ENCODE assay signal across 13 cellular contexts in genomic region chr5:137192293-137192743, GRCh38.
DNase-seq lines count a peak whose midpoint lies in the region; ATAC-seq, FAIRE-seq and TF ChIP-seq lines count a peak whose summit lies in the region.
"Had no signal": no experiment of that assay in that cellular context is flagged by ENCODE, and none has a peak within 500 bp of the region (broad histone marks: within the 10 kb centered on the region; RNA-seq: fewer than 3 reads in every experiment).

No MANE protein-coding gene starts in this region.

- no peaks in the 10 kb centered on the region for H3K9me3 Mint-ChIP-seq in HFFc6
- H3K9me3 Mint-ChIP-seq in activated naive CD8-positive, alpha-beta T cell treated with anti-CD3 and anti-CD28 coated beads, Interleukin-2, amount 50 U/mL, for 24 hours, result no peaks in the 10 kb centered on the region

- H3K36me3 Mint-ChIP-seq in HFFc6 (ENCODE audit: low read depth), result no peaks in the 10 kb centered on the region
- H3K36me3 Mint-ChIP-seq in activated naive CD8-positive, alpha-beta T cell treated with anti-CD3 and anti-CD28 coated beads, Interleukin-2, amount 50 U/mL, for 24 hours (ENCODE audit: low read depth), result no peaks in the 10 kb centered on the region

- H3K27me3 Mint-ChIP-seq in HFFc6 (ENCODE audit: insufficient read depth), result no peaks in the 10 kb centered on the region
- peaks cover 2% of the 10 kb centered on the region for H3K27me3 Mint-ChIP-seq in activated naive CD8-positive, alpha-beta T cell treated with anti-CD3 and anti-CD28 coated beads, Interleukin-2, amount 50 U/mL, for 24 hours

- peak; percentile 11 for DNase-seq in AG08395 (ENCODE audit: low spot score)
- DNase-seq in HFFc6, result peak; percentile 58
- DNase-seq in SJSA1 (ENCODE audit: low read depth in 1 of 2, low spot score in 2 of 2), result peak; percentile 98
- DNase-seq in foreskin melanocyte, result peak; percentile 13
- DNase-seq in activated naive CD8-positive, alpha-beta T cell treated with anti-CD3 and anti-CD28 coated beads, Interleukin-2, amount 50 U/mL, for 24 hours, result no peak
- no peak for DNase-seq in H54 (ENCODE audit: insufficient read length, low spot score)
- DNase-seq: DMS79 treated with DMSO at 0.1 percent for 48 hours, kidney, NCI-H1694 had no signal

- H3K4me3 ChIP-seq in SJSA1, result no peak overlapping the region

- H3K4me1 ChIP-seq in SJSA1 (replicated peaks), result peaks cover 46% of the 10 kb centered on the region

- ATAC-seq in GM18907 (IDR thresholded peaks at IDR 0.05; ENCODE audit: unreplicated experiment) (no peak), GM21737 (IDR thresholded peaks at IDR 0.05; ENCODE audit: unreplicated experiment) (no peak)
- ATAC-seq in activated naive CD8-positive, alpha-beta T cell treated with anti-CD3 and anti-CD28 coated beads, Interleukin-2, amount 50 U/mL, for 24 hours, result no peak

- no peak for TF ChIP-seq CTCF in HFFc6 (IDR thresholded peaks at IDR 0.05)

- FAIRE-seq in H54 (lab: Jason Lieb, UNC), result no peak
- FAIRE-seq: GM12891, kidney had no signal

- H3K4me1 Mint-ChIP-seq in HFFc6 (ENCODE audit: low read depth), result peaks cover 70% of the 10 kb centered on the region
- H3K4me1 Mint-ChIP-seq in activated naive CD8-positive, alpha-beta T cell treated with anti-CD3 and anti-CD28 coated beads, Interleukin-2, amount 50 U/mL, for 24 hours, result no peaks in the 10 kb centered on the region
- H3K4me1 Mint-ChIP-seq: B cell had no signal

- no peaks in the 10 kb centered on the region for H3K36me3 ChIP-seq in SJSA1

- H3K27ac ChIP-seq in SJSA1, result peak overlapping the region; percentile 78

- no peaks in the 10 kb centered on the region for H3K9me3 ChIP-seq in SJSA1 (replicated peaks)

- H3K27me3 ChIP-seq in SJSA1 (replicated peaks), result no peaks in the 10 kb centered on the region

- H3K27ac Mint-ChIP-seq in HFFc6, result peak overlapping the region; percentile 72
- H3K27ac Mint-ChIP-seq in activated naive CD8-positive, alpha-beta T cell treated with anti-CD3 and anti-CD28 coated beads, Interleukin-2, amount 50 U/mL, for 24 hours, result no peak overlapping the region
- H3K27ac Mint-ChIP-seq: B cell had no signal

- H3K4me3 Mint-ChIP-seq in HFFc6, result peak overlapping the region; percentile 26
- no peak overlapping the region for H3K4me3 Mint-ChIP-seq in activated naive CD8-positive, alpha-beta T cell treated with anti-CD3 and anti-CD28 coated beads, Interleukin-2, amount 50 U/mL, for 24 hours
- H3K4me3 Mint-ChIP-seq: B cell had no signal

- TF ChIP-seq POLR2A in H54 (IDR thresholded peaks at IDR 0.05; ENCODE audit: low read depth, low read length), result no peak

Comparison
In these comparisons a context has a peak if more than half of its experiments do, and no peak if none do; other contexts are left out.
1. DNase-seq: peak in AG08395 (single experiment), HFFc6 (single experiment), SJSA1 (2 of 2) and foreskin melanocyte (single experiment); none in activated naive CD8-positive, alpha-beta T cell treated with anti-CD3 and anti-CD28 coated beads, Interleukin-2, amount 50 U/mL, for 24 hours (single experiment) and H54 (single experiment).